In genomic region chr22:20319041-20319744, GRCh38 we compare ENCODE assay signal across 7 cellular contexts. TPM values are rescaled to one million over a fixed set of nuclear protein-coding genes. Genes with fewer than 3 reads are reported as not detected.
DNase-seq lines count a peak whose midpoint lies in the region; FAIRE-seq and TF ChIP-seq lines count a peak whose summit lies in the region.

No MANE protein-coding gene starts in this region.

- H3K27ac Mint-ChIP-seq in HFFc6: peak overlapping the region; percentile 16; the same call in 1 of the 2 replicates

- intact Hi-C loops in endothelial cell of umbilical vein (cut with micrococcal nuclease): no loop called here

- H3K9me3 Mint-ChIP-seq in HFFc6: no peaks in the 10 kb centered on the region

- H3K36me3 ChIP-seq in SJSA1: no peaks in the 10 kb centered on the region
- H3K36me3 ChIP-seq in endothelial cell of umbilical vein (ENCODE audit: control insufficient read depth in 2 of 2, extremely low read depth in 1 of 2, insufficient read depth in 2 of 2, low read length in 2 of 2): no peaks in the 10 kb centered on the region
- no peaks in the 10 kb centered on the region for H3K36me3 ChIP-seq in mucosa of stomach (ENCODE audit: control insufficient read depth, insufficient read depth, low read length)

- dilution Hi-C loops in endothelial cell of umbilical vein (cut with MboI; ENCODE audit: extremely low pct_ligation_motif_present, low sequenced_read_pairs): no loop called here

- H3K4me1 ChIP-seq in SJSA1 (replicated peaks) (peaks cover 28% of the 10 kb centered on the region), endothelial cell of umbilical vein (ENCODE audit: control insufficient read depth, extremely low read depth, insufficient read depth, low read length) (peaks cover 10% of the 10 kb centered on the region), mucosa of stomach (ENCODE audit: control insufficient read depth, insufficient read depth, low read length) (peaks cover 15% of the 10 kb centered on the region)

- H3K9ac ChIP-seq in endothelial cell of umbilical vein (replicated peaks; ENCODE audit: extremely low read depth, insufficient read depth, low read length) (peak overlapping the region; percentile 20), mucosa of stomach (ENCODE audit: low read length) (peak overlapping the region; percentile 49)

- H3K9me3 ChIP-seq in SJSA1 (replicated peaks) (no peaks in the 10 kb centered on the region), endothelial cell of umbilical vein (replicated peaks; ENCODE audit: control insufficient read depth, insufficient read depth, low read length) (no peaks in the 10 kb centered on the region), mucosa of stomach (ENCODE audit: control insufficient read depth, low read length) (no peaks in the 10 kb centered on the region)

- H3K9me1 ChIP-seq in endothelial cell of umbilical vein (replicated peaks; ENCODE audit: control insufficient read depth, extremely low read depth, insufficient read depth, low read length): no peaks in the 10 kb centered on the region

- H3K27ac ChIP-seq in SJSA1: no peak overlapping the region
- no peak overlapping the region for H3K27ac ChIP-seq in endothelial cell of umbilical vein (ENCODE audit: insufficient read depth, low read depth, low read length)

- POLR2A ChIA-PET in endothelial cell of umbilical vein (lab: Charles Lee): no interaction called here

- DNase-seq in HFFc6 (no peak), SJSA1 (ENCODE audit: low read depth in 1 of 2, low spot score in 2 of 2) (peak in 1 of 2 experiments; percentile 50), endothelial cell of umbilical vein (ENCODE audit: low read depth, low spot score) (peak; percentile 32), mucosa of gallbladder (ENCODE audit: low spot score) (no peak), cortex of kidney (lab: John Stamatoyannopoulos, UW) (no peak)

- TF ChIP-seq POLR2A in endothelial cell of umbilical vein (IDR thresholded peaks at IDR 0.05; ENCODE audit: low read depth, low read length): no peak

- H3K27me3 Mint-ChIP-seq in HFFc6 (ENCODE audit: insufficient read depth): no peaks in the 10 kb centered on the region

- FAIRE-seq in endothelial cell of umbilical vein (lab: Jason Lieb, UNC): peak; percentile 80

- H3K36me3 Mint-ChIP-seq in HFFc6 (ENCODE audit: low read depth): no peaks in the 10 kb centered on the region

- H3K4me2 ChIP-seq in endothelial cell of umbilical vein (ENCODE audit: insufficient read depth, low read length): peak overlapping the region; percentile 68

- H3K79me2 ChIP-seq in endothelial cell of umbilical vein (ENCODE audit: control insufficient read depth, insufficient read depth, low read length): peaks cover 9% of the 10 kb centered on the region

- CTCF ChIA-PET in endothelial cell of umbilical vein (lab: Charles Lee): interaction anchor here (0.5 to 1.4 kb wide), 6 partner anchors 8 to 245 kb away, joined by 3 to 8 read pairs (median 3); no protein-coding TSS in a partner anchor

- H3K4me3 ChIP-seq in GM12875 (ENCODE audit: low read depth, low read length) (peak overlapping the region; percentile 93), SJSA1 (peak overlapping the region; percentile 73), endothelial cell of umbilical vein (replicated peaks in 1 of 3; ENCODE audit: insufficient read depth in 1 of 3, low read depth in 1 of 3, low read length in 3 of 3) (peak overlapping the region; percentile 70 to 95 (median 72)), mucosa of stomach (ENCODE audit: low read length) (peak overlapping the region; percentile 44)

- peak overlapping the region; percentile 90 for H2AFZ ChIP-seq in endothelial cell of umbilical vein (ENCODE audit: low read depth, low read length)

- peaks cover 47% of the 10 kb centered on the region for H3K4me1 Mint-ChIP-seq in HFFc6 (ENCODE audit: low read depth)

- BruUV-seq in endothelial cell of umbilical vein (replicated peaks; lab: Mats Ljungman, UMichigan): no TSS peak

- H4K20me1 ChIP-seq in endothelial cell of umbilical vein (replicated peaks; ENCODE audit: control insufficient read depth, extremely low read depth, insufficient read depth, low read length): no peaks in the 10 kb centered on the region

- TF ChIP-seq CTCF in GM12875 (IDR thresholded peaks at IDR 0.05; ENCODE audit: borderline replicate concordance, insufficient read depth, low read depth, low read length): no peak
- no peak for TF ChIP-seq CTCF in HFFc6 (IDR thresholded peaks at IDR 0.05)
- no peak for TF ChIP-seq CTCF in endothelial cell of umbilical vein (IDR thresholded peaks at IDR 0.05; ENCODE audit: extremely low read depth in 1 of 2, insufficient read depth in 1 of 2, low read depth in 1 of 2, low read length in 2 of 2)

- peak overlapping the region; percentile 98 for H3K4me3 Mint-ChIP-seq in HFFc6

- no peaks in the 10 kb centered on the region for H3K27me3 ChIP-seq in SJSA1 (replicated peaks)
- no peaks in the 10 kb centered on the region for H3K27me3 ChIP-seq in endothelial cell of umbilical vein (ENCODE audit: control insufficient read depth in 2 of 2, insufficient read depth in 2 of 2, low read length in 2 of 2)
- no peaks in the 10 kb centered on the region for H3K27me3 ChIP-seq in mucosa of stomach (ENCODE audit: control insufficient read depth, insufficient read depth, low read length)

TF ChIP-seq in endothelial cell of umbilical vein, 7 proteins besides CTCF, POLR2A, EP300 and RAD21:
- TF ChIP-seq, protein P1, sequence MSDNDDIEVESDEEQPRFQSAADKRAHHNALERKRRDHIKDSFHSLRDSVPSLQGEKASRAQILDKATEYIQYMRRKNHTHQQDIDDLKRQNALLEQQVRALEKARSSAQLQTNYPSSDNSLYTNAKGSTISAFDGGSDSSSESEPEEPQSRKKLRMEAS (IDR thresholded peaks at IDR 0.05; ENCODE audit: insufficient read depth, insufficient read length): no peak
- TF ChIP-seq POLR2AphosphoS5 (IDR thresholded peaks at IDR 0.05; ENCODE audit: insufficient read depth, low read depth, low read length): no peak
- TF ChIP-seq FOS (IDR thresholded peaks at IDR 0.05; ENCODE audit: borderline replicate concordance, insufficient read depth, low read length): no peak

RNA-seq across cellular contexts. Expression of gene DGCR6L, which starts 0.7 kb away (rescaled TPM):
- total RNA-seq in HFFc6 (2021; fragmentation: NEBNext Ultra II Directional; extraction: Animal tissue kit (Norgen Biotek cat#: 25700)): 10 to 100 TPM; 46.3 to 52.4 (median 48.4) TPM
- 93.1 and 101 TPM in 2 replicates for total RNA-seq in SJSA1 (2014; rRNA removed; shearing (Covaris generic))
- total RNA-seq in endothelial cell of umbilical vein (34.3 and 38.0 TPM in 2 replicates), mucosa of gallbladder (39.5 TPM)
- 67.5 and 82.9 TPM in 2 replicates for polyA plus RNA-seq in endothelial cell of umbilical vein
- 43.7 and 64.1 TPM in 2 replicates for polyA plus RNA-seq in endothelial cell of umbilical vein (2011; cell fraction: cytosol; rRNA removed)
- polyA plus RNA-seq in endothelial cell of umbilical vein (2011; cell fraction: nucleus; rRNA removed): 18.3 and 22.7 TPM in 2 replicates
- polyA plus RNA-seq in endothelial cell of umbilical vein (2012): 29.3 and 33.4 TPM in 2 replicates
- polyA minus RNA-seq in endothelial cell of umbilical vein: 13.9 and 17.5 TPM in 2 replicates
- 14.0 TPM for polyA minus RNA-seq in endothelial cell of umbilical vein (2011; cell fraction: cytosol; rRNA and poly(A)+ RNA removed)
- 2.5 and 5.2 TPM in 2 replicates for polyA minus RNA-seq in endothelial cell of umbilical vein (2011; cell fraction: nucleus; rRNA and poly(A)+ RNA removed)

RNA-seq across cellular contexts. Expression of gene RTN4R, which starts 51.1 kb away (rescaled TPM):
- total RNA-seq in HFFc6 (2021; fragmentation: NEBNext Ultra II Directional; extraction: Animal tissue kit (Norgen Biotek cat#: 25700)): under 1 TPM; 0.14 to 0.85 (median 0.35) TPM
- 0.05 TPM in 1 of 2 replicates, not detected in the other for total RNA-seq in SJSA1 (2014; rRNA removed; shearing (Covaris generic))
- 1.2 and 1.3 TPM in 2 replicates for total RNA-seq in endothelial cell of umbilical vein
- polyA plus RNA-seq in endothelial cell of umbilical vein: 2.2 and 3.5 TPM in 2 replicates
- polyA plus RNA-seq in endothelial cell of umbilical vein (2011; cell fraction: cytosol; rRNA removed): 1.0 and 1.4 TPM in 2 replicates
- 0.34 and 0.53 TPM in 2 replicates for polyA plus RNA-seq in endothelial cell of umbilical vein (2011; cell fraction: nucleus; rRNA removed)
- 1.0 and 1.6 TPM in 2 replicates for polyA plus RNA-seq in endothelial cell of umbilical vein (2012)
- 0.57 and 0.85 TPM in 2 replicates for polyA minus RNA-seq in endothelial cell of umbilical vein
- polyA minus RNA-seq in endothelial cell of umbilical vein (2011; cell fraction: cytosol; rRNA and poly(A)+ RNA removed): 6.3 TPM
- 0.53 TPM in 1 of 2 replicates, not detected in the other for polyA minus RNA-seq in endothelial cell of umbilical vein (2011; cell fraction: nucleus; rRNA and poly(A)+ RNA removed)
- 2.0 TPM for total RNA-seq in mucosa of gallbladder
